ENCODE assay signal across 8 cellular contexts in genomic region chr3:100333970-100334339, GRCh38.
DNase-seq lines count a peak whose midpoint lies in the region; ATAC-seq and TF ChIP-seq lines count a peak whose summit lies in the region.

No MANE protein-coding gene starts in this region.

- H3K4me3 ChIP-seq in HL-60 (replicated peaks; ENCODE audit: insufficient read depth, low read length) (peak overlapping the region; percentile 72; the same call in 1 of the 2 replicates), iPS-18c (ENCODE audit: insufficient read depth, low read depth, low read length) (peak overlapping the region; percentile 69)

- no peak for TF ChIP-seq CTCF in HL-60 (IDR thresholded peaks at IDR 0.05; ENCODE audit: insufficient read depth, low read length)

- peak overlapping the region; percentile 87 for H3K4me3 Mint-ChIP-seq in activated naive CD8-positive, alpha-beta T cell
- H3K4me3 Mint-ChIP-seq in stimulated activated naive B cell treated with anti-CD40 and anti-IgM and Interleukin-4, amounts not matched to agents 10 μg/mL and 1 μg/mL and 100 μg/mL, for 72 hours, result peak overlapping the region; percentile 84 to 94

- H3K9me3 ChIP-seq in iPS-18c (ENCODE audit: control insufficient read depth, insufficient read depth, low read length), result no peaks in the 10 kb centered on the region

- peak overlapping the region; percentile 27 for H3K27ac ChIP-seq in HL-60 (replicated peaks)

- H3K27ac Mint-ChIP-seq in activated naive CD8-positive, alpha-beta T cell, result peak overlapping the region; percentile 72
- H3K27ac Mint-ChIP-seq in stimulated activated naive B cell treated with anti-CD40 and anti-IgM and Interleukin-4, amounts not matched to agents 10 μg/mL and 1 μg/mL and 100 μg/mL, for 72 hours, result peak overlapping the region; percentile 88

- ATAC-seq in stimulated activated naive B cell treated with anti-CD40 and anti-IgM and Interleukin-4, amounts not matched to agents 10 μg/mL and 1 μg/mL and 100 μg/mL, for 72 hours (replicated peaks), result no peak
- ATAC-seq in HG03045 (IDR thresholded peaks at IDR 0.05; ENCODE audit: unreplicated experiment), result no peak

- DNase-seq in HL-60 (ENCODE audit: low read depth in 1 of 2, low spot score in 1 of 2) (no peak), OCI-M2 (lab: John Stamatoyannopoulos, UW; ENCODE audit: unreplicated experiment) (no peak), NK-92 (lab: John Stamatoyannopoulos, UW; ENCODE audit: unreplicated experiment) (no peak), NCI-H187 (lab: John Stamatoyannopoulos, UW) (no peak)
- no peak for DNase-seq in stimulated activated naive B cell treated with anti-CD40 and anti-IgM and Interleukin-4, amounts not matched to agents 10 μg/mL and 1 μg/mL and 100 μg/mL, for 72 hours

- peaks cover 1% of the 10 kb centered on the region for H3K36me3 Mint-ChIP-seq in activated naive CD8-positive, alpha-beta T cell
- peaks cover 3 to 18% of the 10 kb centered on the region in 2 donors for H3K36me3 Mint-ChIP-seq in stimulated activated naive B cell treated with anti-CD40 and anti-IgM and Interleukin-4, amounts not matched to agents 10 μg/mL and 1 μg/mL and 100 μg/mL, for 72 hours

- no peaks in the 10 kb centered on the region for H3K27me3 ChIP-seq in HL-60 (ENCODE audit: insufficient read depth, poor library complexity, severe bottlenecking)

- no peaks in the 10 kb centered on the region for H3K9me3 Mint-ChIP-seq in activated naive CD8-positive, alpha-beta T cell (ENCODE audit: low read depth)
- no peaks in the 10 kb centered on the region for H3K9me3 Mint-ChIP-seq in stimulated activated naive B cell treated with anti-CD40 and anti-IgM and Interleukin-4, amounts not matched to agents 10 μg/mL and 1 μg/mL and 100 μg/mL, for 72 hours

- H3K27me3 Mint-ChIP-seq in activated naive CD8-positive, alpha-beta T cell, result no peaks in the 10 kb centered on the region
- H3K27me3 Mint-ChIP-seq in stimulated activated naive B cell treated with anti-CD40 and anti-IgM and Interleukin-4, amounts not matched to agents 10 μg/mL and 1 μg/mL and 100 μg/mL, for 72 hours, result no peaks in the 10 kb centered on the region

- peaks cover 20% of the 10 kb centered on the region for H3K4me1 Mint-ChIP-seq in activated naive CD8-positive, alpha-beta T cell (ENCODE audit: low read depth)
- H3K4me1 Mint-ChIP-seq in stimulated activated naive B cell treated with anti-CD40 and anti-IgM and Interleukin-4, amounts not matched to agents 10 μg/mL and 1 μg/mL and 100 μg/mL, for 72 hours, result peaks cover 10 to 17% of the 10 kb centered on the region in 2 donors
